In genomic region chr13:39451301-39451700, GRCh38 we compare ENCODE assay signal across 9 cellular contexts.
DNase-seq lines count a peak whose midpoint lies in the region; ATAC-seq, FAIRE-seq and TF ChIP-seq lines count a peak whose summit lies in the region.
"Had no signal": no experiment of that assay in that cellular context is flagged by ENCODE, and none has a peak within 500 bp of the region (broad histone marks: within the 10 kb centered on the region; RNA-seq: fewer than 3 reads in every experiment).

No MANE protein-coding gene starts in this region.

- no peak for TF ChIP-seq EP300 in GM12878 (IDR thresholded peaks at IDR 0.05; ENCODE audit: borderline replicate concordance in 1 of 2, control insufficient read depth in 1 of 2, low read depth in 2 of 2, low read length in 2 of 2)

- H4K20me1 ChIP-seq in GM12878 (ENCODE audit: control insufficient read depth, insufficient read depth): 0 out of 2 replicates have a peak, but pooled peaks cover 1% of the 10 kb centered on the region

- H2AFZ ChIP-seq in GM12878 (ENCODE audit: control insufficient read depth, low read depth, low read length): no peak overlapping the region

- no peak overlapping the region for H3K4me3 ChIP-seq in GM12878
- no peak overlapping the region for H3K4me3 ChIP-seq in coronary artery

- no TSS peak for BruUV-seq in GM12878 (replicated peaks; lab: Mats Ljungman, UMichigan)

- no peaks in the 10 kb centered on the region for H3K36me3 ChIP-seq in GM12878 (ENCODE audit: control insufficient read depth in 2 of 2, insufficient read depth in 2 of 2, low read length in 1 of 2)

- H3K79me2 ChIP-seq in GM12878 (ENCODE audit: control insufficient read depth, insufficient read depth, low read length): no peaks in the 10 kb centered on the region

- H3K27ac ChIP-seq in GM12878 (ENCODE audit: control insufficient read depth, insufficient read depth) (no peak overlapping the region), coronary artery (no peak overlapping the region)

- no peaks in the 10 kb centered on the region for H3K9me3 Mint-ChIP-seq in naive B cell
- H3K9me3 Mint-ChIP-seq in activated CD8-positive, alpha-beta memory T cell treated with anti-CD3 and anti-CD28 coated beads, Interleukin-2, amount 10 ng/mL, durations not matched to agents 7 days and 5 days (ENCODE audit: low read depth): no peaks in the 10 kb centered on the region

- RAD21 ChIA-PET in GM12878 (lab: Charles Lee; ENCODE audit: unreplicated experiment): interaction anchor here (1.0 to 2.1 kb wide), 5 partner anchors 32 to 176 kb away, joined by 3 to 7 read pairs (median 4); no protein-coding TSS in a partner anchor

- no peaks in the 10 kb centered on the region for H3K36me3 Mint-ChIP-seq in naive B cell
- H3K36me3 Mint-ChIP-seq in activated CD8-positive, alpha-beta memory T cell treated with anti-CD3 and anti-CD28 coated beads, Interleukin-2, amount 10 ng/mL, durations not matched to agents 7 days and 5 days: no peaks in the 10 kb centered on the region

- no peaks in the 10 kb centered on the region for H3K27me3 ChIP-seq in GM12878 (replicated peaks in 1 of 2; ENCODE audit: control insufficient read depth in 2 of 2, insufficient read depth in 2 of 2, low read length in 1 of 2)

- TF ChIP-seq CTCF in GM12878 (IDR thresholded peaks at IDR 0.05 in 2 of 3, conservative IDR thresholded peaks at IDR 0.05 in 1 of 3; ENCODE audit: control insufficient read depth in 2 of 3, extremely low read depth in 1 of 3, insufficient read depth in 1 of 3, low read depth in 3 of 3, low read length in 3 of 3) (no peak), coronary artery (IDR thresholded peaks at IDR 0.05) (no peak)

- TF ChIP-seq RAD21 in GM12878 (IDR thresholded peaks at IDR 0.05; ENCODE audit: insufficient read depth, low read depth, low read length): no peak

- intact Hi-C loops in GM12878 (cut with micrococcal nuclease; ENCODE audit: unreplicated experiment): no loop called here

- no peaks in the 10 kb centered on the region for H3K4me1 ChIP-seq in GM12878 (ENCODE audit: control insufficient read depth, insufficient read depth, low read length)

- FAIRE-seq in GM12878 (lab: Jason Lieb, UNC): peak; percentile 68

- ATAC-seq in GM12878: peak; percentile 25; the same call in 1 of the 3 replicates
- ATAC-seq in naive B cell (ENCODE audit: low read depth in 2 of 2): peak; percentile 13 to 19
- ATAC-seq in HG02763 (IDR thresholded peaks at IDR 0.05; ENCODE audit: unreplicated experiment): no peak
- ATAC-seq in activated CD8-positive, alpha-beta memory T cell treated with anti-CD3 and anti-CD28 coated beads, Interleukin-2, amount 10 ng/mL, durations not matched to agents 7 days and 5 days: no peak

- H3K27ac Mint-ChIP-seq in naive B cell: peak overlapping the region in 3 of 6 donors; percentile 75 to 94 (median 83)
- no peak overlapping the region for H3K27ac Mint-ChIP-seq in activated CD8-positive, alpha-beta memory T cell treated with anti-CD3 and anti-CD28 coated beads, Interleukin-2, amount 10 ng/mL, durations not matched to agents 7 days and 5 days

- no peaks in the 10 kb centered on the region for H3K27me3 Mint-ChIP-seq in naive B cell
- H3K27me3 Mint-ChIP-seq in activated CD8-positive, alpha-beta memory T cell treated with anti-CD3 and anti-CD28 coated beads, Interleukin-2, amount 10 ng/mL, durations not matched to agents 7 days and 5 days: peaks cover 15% of the 10 kb centered on the region

- CTCF ChIA-PET in GM12878 (lab: Yijun Ruan, JAX): interaction anchor here (0.8 to 1.8 kb wide), 6 partner anchors 32 to 177 kb away, joined by 3 to 5 read pairs (median 4); no protein-coding TSS in a partner anchor
- CTCF ChIA-PET in activated CD8-positive, alpha-beta memory T cell treated with anti-CD3 and anti-CD28 coated beads, Interleukin-2, amount 10 ng/mL, durations not matched to agents 7 days and 5 days (lab: Charles Lee): no interaction called here

- POLR2A ChIA-PET in GM12878 (lab: Charles Lee): interaction anchor here (0.7 to 1.0 kb wide), 2 partner anchors 9 to 49 kb away, joined by 3 read pairs; no protein-coding TSS in a partner anchor

- no peak overlapping the region for H3K4me2 ChIP-seq in GM12878 (ENCODE audit: control insufficient read depth, insufficient read depth)

- peak; percentile 66 for DNase-seq in GF-D8 (lab: John Stamatoyannopoulos, UW)
- peak; percentile 39 for DNase-seq in NCI-H146 (lab: John Stamatoyannopoulos, UW)
- DNase-seq in GM12878 (ENCODE audit: low read depth, low spot score): no peak
- DNase-seq in naive B cell: no peak
- DNase-seq in coronary artery (ENCODE audit: low spot score): no peak
- DNase-seq in COLO829 (ENCODE audit: low spot score): no peak
- DNase-seq in activated CD8-positive, alpha-beta memory T cell treated with anti-CD3 and anti-CD28 coated beads, Interleukin-2, amount 10 ng/mL, durations not matched to agents 7 days and 5 days: no peak
- DNase-seq: activated CD4-positive, alpha-beta T cell treated with anti-CD3 and anti-CD28 coated beads, Interleukin-2, amount 50 U/mL, for 4 hours had no signal

- SMC1A ChIA-PET in GM12878 (lab: Charles Lee; ENCODE audit: uncharacterized antibody, unreplicated experiment): interaction anchor here (0.8 to 1.9 kb wide), 18 partner anchors 9 to 306 kb away, joined by 3 to 10 read pairs (median 4); no protein-coding TSS in a partner anchor

- peaks cover 9 to 20% (median 13%) of the 10 kb centered on the region in 3 donors for H3K4me1 Mint-ChIP-seq in naive B cell
- no peaks in the 10 kb centered on the region for H3K4me1 Mint-ChIP-seq in activated CD8-positive, alpha-beta memory T cell treated with anti-CD3 and anti-CD28 coated beads, Interleukin-2, amount 10 ng/mL, durations not matched to agents 7 days and 5 days

- 44% methylated on average over 1 of the region's 1 CpG for WGBS in GM12878 (ENCODE audit: insufficient coverage, insufficient replicate concordance, low lambda C conversion rate, missing lambda C conversion rate)

- H3K9me3 ChIP-seq in GM12878 (replicated peaks; ENCODE audit: control insufficient read depth, insufficient read depth, low read length): no peaks in the 10 kb centered on the region

- H3K4me3 Mint-ChIP-seq in naive B cell: peak overlapping the region in 1 of 8 donors; percentile 61
- H3K4me3 Mint-ChIP-seq in activated CD8-positive, alpha-beta memory T cell treated with anti-CD3 and anti-CD28 coated beads, Interleukin-2, amount 10 ng/mL, durations not matched to agents 7 days and 5 days: no peak overlapping the region

- in situ Hi-C loops in GM12878 (cut with MboI): no loop called here

- no peak for TF ChIP-seq POLR2A in GM12878 (IDR thresholded peaks at IDR 0.05; ENCODE audit: low read depth, low read length)

- no peak overlapping the region for H3K9ac ChIP-seq in GM12878 (ENCODE audit: control insufficient read depth, insufficient read depth, low read length)

TF ChIP-seq in GM12878, 131 proteins besides CTCF, POLR2A, EP300 and RAD21:
- TF ChIP-seq ZNF217 (IDR thresholded peaks at IDR 0.05) (no peak), CREM (IDR thresholded peaks at IDR 0.05; ENCODE audit: low read depth) (no peak), JUND (IDR thresholded peaks at IDR 0.05; ENCODE audit: low read depth, low read length) (no peak), GATAD2B (conservative IDR thresholded peaks at IDR 0.05; ENCODE audit: low read depth) (no peak), JUNB (IDR thresholded peaks at IDR 0.05) (no peak), SMC3 (IDR thresholded peaks at IDR 0.05; ENCODE audit: borderline replicate concordance, low read length) (no peak), TCF7 (IDR thresholded peaks at IDR 0.05; ENCODE audit: borderline replicate concordance) (no peak), POLR2AphosphoS2 (IDR thresholded peaks at IDR 0.05; ENCODE audit: low read depth, low read length) (no peak), SREBF2 (IDR thresholded peaks at IDR 0.05; ENCODE audit: low read length) (no peak), ZBED1 (IDR thresholded peaks at IDR 0.05; ENCODE audit: borderline replicate concordance) (no peak), ETV6 (conservative IDR thresholded peaks at IDR 0.05 in 1 of 2, IDR thresholded peaks at IDR 0.05 in 1 of 2; ENCODE audit: borderline replicate concordance in 1 of 2, low read depth in 1 of 2) (no peak), TBL1XR1 (IDR thresholded peaks at IDR 0.05; ENCODE audit: low read depth, low read length) (no peak), PBX3 (IDR thresholded peaks at IDR 0.05; ENCODE audit: insufficient replicate concordance, low read depth, low read length) (no peak), RBBP5 (conservative IDR thresholded peaks at IDR 0.05) (no peak)
- TF ChIP-seq, protein P1, sequence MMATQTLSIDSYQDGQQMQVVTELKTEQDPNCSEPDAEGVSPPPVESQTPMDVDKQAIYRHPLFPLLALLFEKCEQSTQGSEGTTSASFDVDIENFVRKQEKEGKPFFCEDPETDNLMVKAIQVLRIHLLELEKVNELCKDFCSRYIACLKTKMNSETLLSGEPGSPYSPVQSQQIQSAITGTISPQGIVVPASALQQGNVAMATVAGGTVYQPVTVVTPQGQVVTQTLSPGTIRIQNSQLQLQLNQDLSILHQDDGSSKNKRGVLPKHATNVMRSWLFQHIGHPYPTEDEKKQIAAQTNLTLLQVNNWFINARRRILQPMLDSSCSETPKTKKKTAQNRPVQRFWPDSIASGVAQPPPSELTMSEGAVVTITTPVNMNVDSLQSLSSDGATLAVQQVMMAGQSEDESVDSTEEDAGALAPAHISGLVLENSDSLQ (IDR thresholded peaks at IDR 0.05): no peak
- TF ChIP-seq, protein P2, sequence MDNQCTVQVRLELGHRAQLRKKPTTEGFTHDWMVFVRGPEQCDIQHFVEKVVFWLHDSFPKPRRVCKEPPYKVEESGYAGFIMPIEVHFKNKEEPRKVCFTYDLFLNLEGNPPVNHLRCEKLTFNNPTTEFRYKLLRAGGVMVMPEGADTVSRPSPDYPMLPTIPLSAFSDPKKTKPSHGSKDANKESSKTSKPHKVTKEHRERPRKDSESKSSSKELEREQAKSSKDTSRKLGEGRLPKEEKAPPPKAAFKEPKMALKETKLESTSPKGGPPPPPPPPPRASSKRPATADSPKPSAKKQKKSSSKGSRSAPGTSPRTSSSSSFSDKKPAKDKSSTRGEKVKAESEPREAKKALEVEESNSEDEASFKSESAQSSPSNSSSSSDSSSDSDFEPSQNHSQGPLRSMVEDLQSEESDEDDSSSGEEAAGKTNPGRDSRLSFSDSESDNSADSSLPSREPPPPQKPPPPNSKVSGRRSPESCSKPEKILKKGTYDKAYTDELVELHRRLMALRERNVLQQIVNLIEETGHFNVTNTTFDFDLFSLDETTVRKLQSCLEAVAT (IDR thresholded peaks at IDR 0.05): no peak

Comparison
In these comparisons a context has a peak if more than half of its experiments do, and no peak if none do; other contexts are left out.
1. DNase-seq: peak in GF-D8 (single experiment) and NCI-H146 (single experiment); none in GM12878 (single experiment), naive B cell (single experiment), coronary artery (single experiment), COLO829 (single experiment) and activated CD8-positive, alpha-beta memory T cell treated with anti-CD3 and anti-CD28 coated beads, Interleukin-2, amount 10 ng/mL, durations not matched to agents 7 days and 5 days (single experiment).
2. ATAC-seq: peak in GM12878 (single experiment) and naive B cell (2 of 2); none in HG02763 (single experiment) and activated CD8-positive, alpha-beta memory T cell treated with anti-CD3 and anti-CD28 coated beads, Interleukin-2, amount 10 ng/mL, durations not matched to agents 7 days and 5 days (single experiment).